In genomic region chr3:114234739-114235138, GRCh38 we compare ENCODE assay signal across 32 cellular contexts. TPM values are rescaled to one million over a fixed set of nuclear protein-coding genes. Genes with fewer than 3 reads are reported as not detected.
A peak's percentile ranks its signal among the peaks of the same experiment; 100 is the strongest.
DNase-seq lines count a peak whose midpoint lies in the region; ATAC-seq and TF ChIP-seq lines count a peak whose summit lies in the region.
"Had no signal": no experiment of that assay in that cellular context is flagged by ENCODE, and none has a peak within 500 bp of the region (broad histone marks: within the 10 kb centered on the region; RNA-seq: fewer than 3 reads in every experiment).

No MANE protein-coding gene starts in this region.

- H3K4me3 Mint-ChIP-seq in activated naive CD4-positive, alpha-beta T cell treated with anti-CD3 and anti-CD28 coated beads for 36 hours, result no peak overlapping the region
- no peak overlapping the region for H3K4me3 Mint-ChIP-seq in T-helper 17 cell
- peak overlapping the region; percentile 62 for H3K4me3 Mint-ChIP-seq in activated naive CD8-positive, alpha-beta T cell treated with anti-CD3 and anti-CD28 coated beads, Interleukin-2, amount 50 U/mL, for 24 hours
- peak overlapping the region; percentile 41 to 57 for H3K4me3 Mint-ChIP-seq in stimulated activated naive CD8-positive, alpha-beta T cell treated with anti-CD3 and anti-CD28 coated beads, Interleukin-15, amount 100 ng/mL, for 72 hours
- H3K4me3 Mint-ChIP-seq: neural progenitor cell had no signal

- H3K4me1 Mint-ChIP-seq in activated naive CD4-positive, alpha-beta T cell treated with anti-CD3 and anti-CD28 coated beads for 36 hours (ENCODE audit: low read depth), result peaks cover 49% of the 10 kb centered on the region
- H3K4me1 Mint-ChIP-seq in T-helper 17 cell, result peaks cover 40% of the 10 kb centered on the region
- peaks cover 66% of the 10 kb centered on the region for H3K4me1 Mint-ChIP-seq in activated naive CD8-positive, alpha-beta T cell treated with anti-CD3 and anti-CD28 coated beads, Interleukin-2, amount 50 U/mL, for 24 hours
- peaks cover 77% of the 10 kb centered on the region for H3K4me1 Mint-ChIP-seq in stimulated activated naive CD8-positive, alpha-beta T cell treated with anti-CD3 and anti-CD28 coated beads, Interleukin-15, amount 100 ng/mL, for 72 hours
- H3K4me1 Mint-ChIP-seq: neural progenitor cell had no signal

- no peaks in the 10 kb centered on the region for H3K27me3 Mint-ChIP-seq in activated naive CD4-positive, alpha-beta T cell treated with anti-CD3 and anti-CD28 coated beads for 36 hours (ENCODE audit: low read depth)
- H3K27me3 Mint-ChIP-seq in T-helper 17 cell, result no peaks in the 10 kb centered on the region
- no peaks in the 10 kb centered on the region for H3K27me3 Mint-ChIP-seq in activated naive CD8-positive, alpha-beta T cell treated with anti-CD3 and anti-CD28 coated beads, Interleukin-2, amount 50 U/mL, for 24 hours
- no peaks in the 10 kb centered on the region for H3K27me3 Mint-ChIP-seq in stimulated activated naive CD8-positive, alpha-beta T cell treated with anti-CD3 and anti-CD28 coated beads, Interleukin-15, amount 100 ng/mL, for 72 hours

- TF ChIP-seq CTCF in left ventricle myocardium inferior (IDR thresholded peaks at IDR 0.05; ENCODE audit: borderline replicate concordance), result no peak

- no peaks in the 10 kb centered on the region for H3K9me3 Mint-ChIP-seq in activated naive CD4-positive, alpha-beta T cell treated with anti-CD3 and anti-CD28 coated beads for 36 hours
- H3K9me3 Mint-ChIP-seq in activated naive CD8-positive, alpha-beta T cell treated with anti-CD3 and anti-CD28 coated beads, Interleukin-2, amount 50 U/mL, for 24 hours, result no peaks in the 10 kb centered on the region
- H3K9me3 Mint-ChIP-seq in stimulated activated naive CD8-positive, alpha-beta T cell treated with anti-CD3 and anti-CD28 coated beads, Interleukin-15, amount 100 ng/mL, for 72 hours, result peaks cover 0 to 8% of the 10 kb centered on the region in 2 donors

- H3K9me3 ChIP-seq in T-helper 17 cell (ENCODE audit: control insufficient read depth, low read length, poor library complexity, severe bottlenecking) (no peaks in the 10 kb centered on the region), left ventricle myocardium inferior (replicated peaks) (no peaks in the 10 kb centered on the region)
- H3K9me3 ChIP-seq: Caco-2, colonic mucosa, MG63, thoracic aorta, uterus had no signal

- CTCF ChIA-PET in activated naive CD4-positive, alpha-beta T cell treated with anti-CD3 and anti-CD28 coated beads for 36 hours (lab: Charles Lee), result interaction anchor here (0.9 to 3.3 kb wide), 3 partner anchors 12 to 56 kb away, joined by 3 to 8 read pairs (median 5); no protein-coding TSS in a partner anchor

- intact Hi-C loops in activated naive CD4-positive, alpha-beta T cell treated with anti-CD3 and anti-CD28 coated beads for 36 hours (cut with micrococcal nuclease), result no loop called here
- intact Hi-C loops in left ventricle myocardium inferior (cut with micrococcal nuclease), result no loop called here

- H3K27me3 ChIP-seq in left ventricle myocardium inferior (ENCODE audit: low read depth), result peaks cover 6% of the 10 kb centered on the region
- H3K27me3 ChIP-seq: cardiac muscle cell, colonic mucosa, neural progenitor cell, uterus had no signal

- no peak for ATAC-seq in T-helper 17 cell
- ATAC-seq in activated naive CD8-positive, alpha-beta T cell treated with anti-CD3 and anti-CD28 coated beads, Interleukin-2, amount 50 U/mL, for 24 hours, result no peak
- no peak for ATAC-seq in stimulated activated naive CD8-positive, alpha-beta T cell treated with anti-CD3 and anti-CD28 coated beads, Interleukin-15, amount 100 ng/mL, for 72 hours
- ATAC-seq: left colon had no signal

- no peak overlapping the region for H3K4me3 ChIP-seq in left ventricle myocardium inferior
- H3K4me3 ChIP-seq: cardiac muscle cell, colonic mucosa, MG63, neural progenitor cell, skin epidermis, thoracic aorta, uterus had no signal

- H3K27ac Mint-ChIP-seq in activated naive CD4-positive, alpha-beta T cell treated with anti-CD3 and anti-CD28 coated beads for 36 hours, result peak overlapping the region; percentile 39
- H3K27ac Mint-ChIP-seq in T-helper 17 cell, result peak overlapping the region; percentile 74
- peak overlapping the region; percentile 50 for H3K27ac Mint-ChIP-seq in activated naive CD8-positive, alpha-beta T cell treated with anti-CD3 and anti-CD28 coated beads, Interleukin-2, amount 50 U/mL, for 24 hours
- H3K27ac Mint-ChIP-seq in stimulated activated naive CD8-positive, alpha-beta T cell treated with anti-CD3 and anti-CD28 coated beads, Interleukin-15, amount 100 ng/mL, for 72 hours, result peak overlapping the region; percentile 15 to 80
- H3K27ac Mint-ChIP-seq: activated naive CD4-positive, alpha-beta T cell treated with anti-CD3 and anti-CD28 coated beads, Interleukin-2, amount 50 U/mL, for 72 hours; neural progenitor cell had no signal

- H3K27ac ChIP-seq in left ventricle myocardium inferior (replicated peaks), result no peak overlapping the region
- H3K27ac ChIP-seq: cardiac muscle cell, colonic mucosa, neural progenitor cell, parathyroid adenoma, thoracic aorta, uterus, WERI-Rb-1 had no signal

- DNase-seq in activated naive CD4-positive, alpha-beta T cell treated with anti-CD3 and anti-CD28 coated beads for 36 hours, result no peak
- no peak for DNase-seq in activated naive CD4-positive, alpha-beta T cell treated with Interleukin-2 at 50 U/mL for 16 hours
- DNase-seq in T-helper 17 cell (no peak), hypothalamus (lab: John Stamatoyannopoulos, UW) (no peak), left ventricle myocardium inferior (no peak)
- DNase-seq in activated naive CD8-positive, alpha-beta T cell treated with anti-CD3 and anti-CD28 coated beads, Interleukin-2, amount 50 U/mL, for 24 hours, result no peak
- DNase-seq in stimulated activated naive CD8-positive, alpha-beta T cell treated with anti-CD3 and anti-CD28 coated beads, Interleukin-15, amount 100 ng/mL, for 72 hours, result no peak
- DNase-seq: Caco-2; colonic mucosa; effector CD4-positive, alpha-beta T cell; H7; hippocampal formation; KG1; left colon; MG63; NCI-H1105; NCI-H187; retina; SIG-M5; stimulated activated naive CD4-positive, alpha-beta T cell treated with Interleukin-2 at 50 U/mL for 16 hours; T1000; uterus; WERI-Rb-1 had no signal

- no peaks in the 10 kb centered on the region for H3K4me1 ChIP-seq in left ventricle myocardium inferior
- H3K4me1 ChIP-seq: Caco-2, colonic mucosa, neural progenitor cell, uterus had no signal

- no peaks in the 10 kb centered on the region for H3K36me3 Mint-ChIP-seq in activated naive CD4-positive, alpha-beta T cell treated with anti-CD3 and anti-CD28 coated beads for 36 hours (ENCODE audit: low read depth)
- H3K36me3 Mint-ChIP-seq in T-helper 17 cell (ENCODE audit: low read depth), result no peaks in the 10 kb centered on the region
- H3K36me3 Mint-ChIP-seq in activated naive CD8-positive, alpha-beta T cell treated with anti-CD3 and anti-CD28 coated beads, Interleukin-2, amount 50 U/mL, for 24 hours (ENCODE audit: low read depth), result peaks cover 14% of the 10 kb centered on the region
- H3K36me3 Mint-ChIP-seq: neural progenitor cell had no signal

- H3K36me3 ChIP-seq in left ventricle myocardium inferior, result no peaks in the 10 kb centered on the region
- H3K36me3 ChIP-seq: cardiac muscle cell, colonic mucosa, MG63, neural progenitor cell, thoracic aorta, uterus, WERI-Rb-1 had no signal

RNA-seq across cellular contexts. Expression of gene ZNF80, which starts 2.6 kb away (rescaled TPM):
- under 1 TPM; 0.44 to 0.67 TPM for total RNA-seq in activated naive CD4-positive, alpha-beta T cell treated with anti-CD3 and anti-CD28 coated beads for 36 hours
- under 1 TPM; 0.65 to 0.97 TPM for total RNA-seq in T-helper 17 cell
- not detected for total RNA-seq in left ventricle myocardium inferior
- total RNA-seq: astrocyte, Caco-2, cardiac muscle cell, colonic mucosa, G401, H7, left colon, NCI-H460, thoracic aorta, uterus had no signal

RNA-seq across cellular contexts. Expression of gene DRD3, which starts 55.9 kb away (rescaled TPM):
- not detected for total RNA-seq in activated naive CD4-positive, alpha-beta T cell treated with anti-CD3 and anti-CD28 coated beads for 36 hours
- total RNA-seq in T-helper 17 cell (not detected), left ventricle myocardium inferior (not detected)
- total RNA-seq: activated naive CD4-positive, alpha-beta T cell treated with anti-CD3 and anti-CD28 coated beads, Interleukin-2, amount 50 U/mL, for 72 hours; astrocyte; Caco-2; colonic mucosa; G401; H7; left colon; NCI-H460; thoracic aorta; uterus had no signal

RNA-seq across cellular contexts. Expression of gene TIGIT, which starts 59.1 kb away (rescaled TPM):
- 1 to 10 TPM; 7.3 to 8.8 TPM for total RNA-seq in activated naive CD4-positive, alpha-beta T cell treated with anti-CD3 and anti-CD28 coated beads for 36 hours
- total RNA-seq in T-helper 17 cell (10 to 100 TPM; 11.6 to 13.3 TPM), left ventricle myocardium inferior (not detected)
- total RNA-seq: astrocyte, Caco-2, cardiac muscle cell, G401, H7, NCI-H460 had no signal

Comparison
In these comparisons a context has a peak if more than half of its experiments do, and no peak if none do; other contexts are left out.
1. H3K4me3 Mint-ChIP-seq: peak in activated naive CD8-positive, alpha-beta T cell treated with anti-CD3 and anti-CD28 coated beads, Interleukin-2, amount 50 U/mL, for 24 hours (single experiment) and stimulated activated naive CD8-positive, alpha-beta T cell treated with anti-CD3 and anti-CD28 coated beads, Interleukin-15, amount 100 ng/mL, for 72 hours (2 of 2); none in activated naive CD4-positive, alpha-beta T cell treated with anti-CD3 and anti-CD28 coated beads for 36 hours (single experiment) and T-helper 17 cell (single experiment).
2. Peak in every context shown above with its lines, with median percentiles within 50 percentile points of each other: H3K27ac Mint-ChIP-seq.